ENCODE assay signal across 21 cellular contexts in the genomic region with DNA sequence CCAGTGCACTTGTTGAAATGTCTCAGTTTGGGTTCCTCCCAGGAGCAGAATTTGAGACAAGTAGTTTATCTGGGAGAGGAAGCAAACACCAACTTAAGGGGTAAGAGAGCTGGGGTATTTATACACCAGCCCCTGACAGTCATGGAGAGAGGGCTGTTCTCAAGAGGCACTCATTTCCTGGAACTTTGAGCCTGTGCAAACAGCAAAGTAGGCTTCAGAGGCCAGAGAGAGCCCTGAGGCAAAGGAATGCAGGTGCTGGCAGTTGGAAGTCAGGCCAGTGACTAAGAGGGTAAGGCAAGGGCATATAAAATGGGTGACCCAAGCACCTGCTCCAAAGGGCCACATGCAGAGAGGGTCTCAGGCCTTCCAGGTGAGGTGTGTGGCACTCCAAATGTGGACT. TPM values are rescaled to one million over a fixed set of nuclear protein-coding genes. Genes with fewer than 3 reads are reported as not detected.
DNase-seq lines count a peak whose midpoint lies in the region; ATAC-seq and TF ChIP-seq lines count a peak whose summit lies in the region.
"Had no signal": no experiment of that assay in that cellular context is flagged by ENCODE, and none has a peak within 500 bp of the region (broad histone marks: within the 10 kb centered on the region; RNA-seq: fewer than 3 reads in every experiment).

No MANE protein-coding gene starts in this region.

- H3K27ac ChIP-seq in PC-3 (ENCODE audit: low read length) (no peak overlapping the region), lower lobe of right lung (no peak overlapping the region), upper lobe of right lung (no peak overlapping the region)
- H3K27ac ChIP-seq: BLaER1, GM23248 had no signal

- BruUV-seq in PC-3 (replicated peaks; lab: Mats Ljungman, UMichigan), result no TSS peak

- H3K36me3 Mint-ChIP-seq in activated CD8-positive, alpha-beta T cell treated with anti-CD3 and anti-CD28 coated beads, Interleukin-2, amount 10 ng/mL, durations not matched to agents 7 days and 5 days (ENCODE audit: low read depth), result no peaks in the 10 kb centered on the region
- H3K36me3 Mint-ChIP-seq: CD8-positive, alpha-beta T cell had no signal

- CTCF ChIA-PET in PC-3 (lab: Charles Lee), result no interaction called here
- CTCF ChIA-PET in activated CD8-positive, alpha-beta T cell treated with anti-CD3 and anti-CD28 coated beads, Interleukin-2, amount 10 ng/mL, durations not matched to agents 7 days and 5 days (lab: Charles Lee), result no interaction called here

- no peak overlapping the region for H3K27ac Mint-ChIP-seq in activated CD8-positive, alpha-beta T cell treated with anti-CD3 and anti-CD28 coated beads, Interleukin-2, amount 10 ng/mL, durations not matched to agents 7 days and 5 days
- H3K27ac Mint-ChIP-seq: CD8-positive, alpha-beta T cell; HFFc6; IgD-negative memory B cell had no signal

- H3K4me1 ChIP-seq in PC-3 (ENCODE audit: insufficient read depth, low read length) (no peaks in the 10 kb centered on the region), lower lobe of right lung (no peaks in the 10 kb centered on the region), upper lobe of right lung (no peaks in the 10 kb centered on the region)

- no peaks in the 10 kb centered on the region for H4K20me1 ChIP-seq in PC-3 (ENCODE audit: low read length)
- H4K20me1 ChIP-seq: BLaER1 had no signal

- DNase-seq in NCI-H146 (lab: John Stamatoyannopoulos, UW) (peak; percentile 38), NCI-H146 treated with DMSO at 0.1 percent for 48 hours (lab: John Stamatoyannopoulos, UW; ENCODE audit: unreplicated experiment) (no peak), PC-3 (peak; percentile 19), lower lobe of right lung (no peak), upper lobe of right lung (no peak), NCI-H187 (lab: John Stamatoyannopoulos, UW) (no peak), LoVo (ENCODE audit: low spot score) (no peak)
- no peak for DNase-seq in activated CD8-positive, alpha-beta T cell treated with anti-CD3 and anti-CD28 coated beads, Interleukin-2, amount 10 ng/mL, durations not matched to agents 7 days and 5 days
- DNase-seq: 8988T; CD8-positive, alpha-beta T cell; COR-L47; DMS 273 treated with DMSO at 0.1 percent for 48 hours; DMS79; GDM1; GM23248; HFFc6 had no signal

- no peak overlapping the region for H3K9ac ChIP-seq in PC-3 (ENCODE audit: low read length)
- H3K9ac ChIP-seq: BLaER1, GM23248 had no signal

- H3K36me3 ChIP-seq in PC-3 (ENCODE audit: low read depth, low read length) (no peaks in the 10 kb centered on the region), lower lobe of right lung (no peaks in the 10 kb centered on the region), upper lobe of right lung (no peaks in the 10 kb centered on the region)
- H3K36me3 ChIP-seq: BLaER1 had no signal

- no peaks in the 10 kb centered on the region for H3F3A ChIP-seq in PC-3 (ENCODE audit: low read length, unreplicated experiment)

- no peak overlapping the region for H3K4me2 ChIP-seq in PC-3 (ENCODE audit: low read length)

- no peaks in the 10 kb centered on the region for H3K9me2 ChIP-seq in PC-3 (replicated peaks; ENCODE audit: low read length)

- no peak for ATAC-seq in PC-3
- peak; percentile 36 to 63 for ATAC-seq in lower lobe of right lung
- ATAC-seq in upper lobe of right lung, result peak; percentile 61
- no peak for ATAC-seq in activated CD8-positive, alpha-beta T cell treated with anti-CD3 and anti-CD28 coated beads, Interleukin-2, amount 10 ng/mL, durations not matched to agents 7 days and 5 days
- ATAC-seq: CD8-positive, alpha-beta T cell; HCT116 had no signal

- intact Hi-C loops in PC-3 (cut with micrococcal nuclease) (no loop called here), lower lobe of right lung (cut with DNase I) (no loop called here), upper lobe of right lung (cut with DNase I) (no loop called here)

- H3K79me2 ChIP-seq in PC-3 (ENCODE audit: low read length), result no peaks in the 10 kb centered on the region

- H3K4me3 ChIP-seq in PC-3 (ENCODE audit: low read length), result no peak overlapping the region
- no peak overlapping the region for H3K4me3 ChIP-seq in lower lobe of right lung
- no peak overlapping the region for H3K4me3 ChIP-seq in upper lobe of right lung
- H3K4me3 ChIP-seq: BLaER1, GM23248 had no signal

- peaks cover 45% of the 10 kb centered on the region for H3K27me3 ChIP-seq in PC-3 (ENCODE audit: low read length)
- no peaks in the 10 kb centered on the region for H3K27me3 ChIP-seq in lower lobe of right lung (ENCODE audit: low read depth)
- no peaks in the 10 kb centered on the region for H3K27me3 ChIP-seq in upper lobe of right lung
- H3K27me3 ChIP-seq: BLaER1 had no signal

- POLR2A ChIA-PET in PC-3 (lab: Charles Lee; ENCODE audit: unreplicated experiment), result no interaction called here
- POLR2A ChIA-PET in activated CD8-positive, alpha-beta T cell treated with anti-CD3 and anti-CD28 coated beads, Interleukin-2, amount 10 ng/mL, durations not matched to agents 7 days and 5 days (lab: Charles Lee), result no interaction called here

- H3K4me1 Mint-ChIP-seq in activated CD8-positive, alpha-beta T cell treated with anti-CD3 and anti-CD28 coated beads, Interleukin-2, amount 10 ng/mL, durations not matched to agents 7 days and 5 days (ENCODE audit: low read depth), result no peaks in the 10 kb centered on the region
- H3K4me1 Mint-ChIP-seq: IgD-negative memory B cell had no signal

- no peaks in the 10 kb centered on the region for H3K9me3 ChIP-seq in PC-3 (ENCODE audit: low read length)
- H3K9me3 ChIP-seq in lower lobe of right lung, result no peaks in the 10 kb centered on the region
- no peaks in the 10 kb centered on the region for H3K9me3 ChIP-seq in upper lobe of right lung

- H3K4me3 Mint-ChIP-seq in activated CD8-positive, alpha-beta T cell treated with anti-CD3 and anti-CD28 coated beads, Interleukin-2, amount 10 ng/mL, durations not matched to agents 7 days and 5 days, result no peak overlapping the region
- H3K4me3 Mint-ChIP-seq: CD8-positive, alpha-beta T cell; HFFc6; IgD-negative memory B cell had no signal

- peaks cover 11% of the 10 kb centered on the region for H3K27me3 Mint-ChIP-seq in activated CD8-positive, alpha-beta T cell treated with anti-CD3 and anti-CD28 coated beads, Interleukin-2, amount 10 ng/mL, durations not matched to agents 7 days and 5 days (ENCODE audit: low read depth)

- no peaks in the 10 kb centered on the region for H3K9me3 Mint-ChIP-seq in activated CD8-positive, alpha-beta T cell treated with anti-CD3 and anti-CD28 coated beads, Interleukin-2, amount 10 ng/mL, durations not matched to agents 7 days and 5 days (ENCODE audit: insufficient read depth)
- H3K9me3 Mint-ChIP-seq: HFFc6 had no signal

- no peak overlapping the region for H2AFZ ChIP-seq in PC-3 (ENCODE audit: low read length)
- H2AFZ ChIP-seq: GM23248 had no signal

- TF ChIP-seq CTCF in PC-3 (conservative IDR thresholded peaks at IDR 0.05; ENCODE audit: low read depth, low read length) (no peak), lower lobe of right lung (IDR thresholded peaks at IDR 0.05) (no peak), upper lobe of right lung (IDR thresholded peaks at IDR 0.05) (no peak)

RNA-seq across cellular contexts. Expression of a gene that starts 16.1 kb away (rescaled TPM):
- not detected in 2 replicates for total RNA-seq in PC-3 (2014; rRNA removed)
- not detected for total RNA-seq in lower lobe of right lung
- total RNA-seq in upper lobe of right lung, result not detected
- not detected for total RNA-seq in activated CD8-positive, alpha-beta T cell treated with anti-CD3 and anti-CD28 coated beads, Interleukin-2, amount 10 ng/mL, durations not matched to agents 7 days and 5 days
- total RNA-seq: A673; CD8-positive, alpha-beta T cell; Daoy; GM23248; HFFc6 had no signal

RNA-seq across cellular contexts. Expression of a gene that starts 16.1 kb away (rescaled TPM):
- not detected in 2 replicates for total RNA-seq in PC-3 (2014; rRNA removed)
- 113 TPM for total RNA-seq in lower lobe of right lung
- 147 TPM for total RNA-seq in upper lobe of right lung
- not detected for total RNA-seq in activated CD8-positive, alpha-beta T cell treated with anti-CD3 and anti-CD28 coated beads, Interleukin-2, amount 10 ng/mL, durations not matched to agents 7 days and 5 days
- total RNA-seq: A673; CD8-positive, alpha-beta T cell; Daoy; GM23248; HFFc6 had no signal

RNA-seq across cellular contexts. Expression of a gene that starts 41.2 kb away (rescaled TPM):
- total RNA-seq in PC-3 (2014; rRNA removed) (not detected in 2 replicates), lower lobe of right lung (33.5 TPM), upper lobe of right lung (not detected)
- not detected for total RNA-seq in activated CD8-positive, alpha-beta T cell treated with anti-CD3 and anti-CD28 coated beads, Interleukin-2, amount 10 ng/mL, durations not matched to agents 7 days and 5 days
- total RNA-seq: CD8-positive, alpha-beta T cell; Daoy; GM23248; HFFc6 had no signal

RNA-seq across cellular contexts. Expression of a gene that starts 44.6 kb away (rescaled TPM):
- total RNA-seq in PC-3 (2014; rRNA removed) (not detected in 2 replicates), lower lobe of right lung (not detected), upper lobe of right lung (not detected)
- not detected for total RNA-seq in activated CD8-positive, alpha-beta T cell treated with anti-CD3 and anti-CD28 coated beads, Interleukin-2, amount 10 ng/mL, durations not matched to agents 7 days and 5 days
- total RNA-seq: A673; CD8-positive, alpha-beta T cell; Daoy; GM23248; HFFc6 had no signal

Comparison
In these comparisons a context has a peak if more than half of its experiments do, and no peak if none do; other contexts are left out.
1. DNase-seq: peak in NCI-H146 (single experiment) and PC-3 (single experiment); none in NCI-H146 treated with DMSO at 0.1 percent for 48 hours (single experiment), lower lobe of right lung (single experiment), upper lobe of right lung (single experiment), NCI-H187 (0 of 2), LoVo (single experiment) and activated CD8-positive, alpha-beta T cell treated with anti-CD3 and anti-CD28 coated beads, Interleukin-2, amount 10 ng/mL, durations not matched to agents 7 days and 5 days (single experiment).
2. ATAC-seq: peak in lower lobe of right lung (2 of 2) and upper lobe of right lung (single experiment); none in PC-3 (single experiment) and activated CD8-positive, alpha-beta T cell treated with anti-CD3 and anti-CD28 coated beads, Interleukin-2, amount 10 ng/mL, durations not matched to agents 7 days and 5 days (single experiment).
3. RNA of a gene that starts 16.1 kb away (total RNA-seq): 147 TPM in upper lobe of right lung (single experiment) and 113 TPM in lower lobe of right lung (single experiment); not detected in PC-3 and not detected in activated CD8-positive, alpha-beta T cell treated with anti-CD3 and anti-CD28 coated beads, Interleukin-2, amount 10 ng/mL, durations not matched to agents 7 days and 5 days; every median in the first group is over 100 times any median in the second.
4. RNA of a gene that starts 41.2 kb away (total RNA-seq): 33.5 TPM in lower lobe of right lung (single experiment); not detected in PC-3, not detected in upper lobe of right lung (single experiment) and not detected in activated CD8-positive, alpha-beta T cell treated with anti-CD3 and anti-CD28 coated beads, Interleukin-2, amount 10 ng/mL, durations not matched to agents 7 days and 5 days; every median in the first group is over 10 times any median in the second.